18 cellular contexts compared by ENCODE assay signal in genomic region chr5:132889501-132889900, GRCh38. TPM values are rescaled to one million over a fixed set of nuclear protein-coding genes. Genes with fewer than 3 reads are reported as not detected.
DNase-seq lines count a peak whose midpoint lies in the region; ATAC-seq, FAIRE-seq and TF ChIP-seq lines count a peak whose summit lies in the region.
"Had no signal": no experiment of that assay in that cellular context is flagged by ENCODE, and none has a peak within 500 bp of the region (broad histone marks: within the 10 kb centered on the region; RNA-seq: fewer than 3 reads in every experiment).

No MANE protein-coding gene starts in this region.

- H4K20me1 ChIP-seq in HepG2 (ENCODE audit: insufficient read depth, low read length) (no peaks in the 10 kb centered on the region), Karpas-422 (ENCODE audit: insufficient read depth, low read depth, low read length) (no peaks in the 10 kb centered on the region)

- H3K4me1 ChIP-seq in right lobe of liver (no peaks in the 10 kb centered on the region), HepG2 (ENCODE audit: insufficient read depth, low read length) (peaks cover 13% of the 10 kb centered on the region), mesendoderm (ENCODE audit: control insufficient read depth, low read depth, low read length) (no peaks in the 10 kb centered on the region), Karpas-422 (ENCODE audit: low read length) (peaks cover 33% of the 10 kb centered on the region)
- H3K4me1 ChIP-seq: BE2C had no signal

- H3K4me3 Mint-ChIP-seq in chondrocyte (ENCODE audit: unreplicated experiment) (no peak overlapping the region), neural crest cell (no peak overlapping the region)
- H3K4me3 Mint-ChIP-seq: CD4-positive, CD25-positive, alpha-beta regulatory T cell; GM23338; H9 had no signal

- no peaks in the 10 kb centered on the region for H3K9me2 ChIP-seq in Karpas-422 (replicated peaks; ENCODE audit: insufficient read depth, low read length)

- peaks cover 4% of the 10 kb centered on the region for H3K4me1 Mint-ChIP-seq in chondrocyte (ENCODE audit: low read depth)
- peaks cover 14% of the 10 kb centered on the region for H3K4me1 Mint-ChIP-seq in neural crest cell
- H3K4me1 Mint-ChIP-seq: GM23338 had no signal

- TF ChIP-seq POLR2A in right lobe of liver (IDR thresholded peaks at IDR 0.05) (peak; percentile 3), HepG2 (IDR thresholded peaks at IDR 0.05; ENCODE audit: insufficient read depth in 1 of 2, low read depth in 2 of 2, low read length in 2 of 2) (no peak)

- H3K4ac ChIP-seq in mesendoderm (ENCODE audit: low read depth, low read length) = no peak overlapping the region

- H3K36me3 ChIP-seq in right lobe of liver (peaks cover 8 to 92% (median 59%) of the 10 kb centered on the region in 4 donors), HepG2 (replicated peaks in 1 of 2; ENCODE audit: control insufficient read depth in 1 of 2, insufficient read depth in 2 of 2, low read length in 2 of 2) (peaks cover 17 to 65% of the 10 kb centered on the region in 2 experiments), mesendoderm (ENCODE audit: control insufficient read depth, insufficient read depth, low read length) (peaks cover 6% of the 10 kb centered on the region), Karpas-422 (ENCODE audit: insufficient read depth, low read length) (peaks cover 50% of the 10 kb centered on the region; the same call in 1 of the 2 replicates)

- no peak overlapping the region for H2AK5ac ChIP-seq in mesendoderm (ENCODE audit: low read length)

- in situ Hi-C loops in HepG2 (cut with HindIII; ENCODE audit: extremely low pct_ligation_motif_present, low pct_unique_long_range_greater_than_20kb) = loop anchor here (10.0 kb wide), 1 partner anchor 145 kb away; the partner anchor contains the start of gene CCNI2

- H3K9me3 Mint-ChIP-seq in chondrocyte (ENCODE audit: low read depth) (no peaks in the 10 kb centered on the region), neural crest cell (no peaks in the 10 kb centered on the region)
- H3K9me3 Mint-ChIP-seq: GM23338, H9 had no signal

- no TSS peak for BruUV-seq in HepG2 (replicated peaks; lab: Mats Ljungman, UMichigan)

- H2BK120ac ChIP-seq in mesendoderm (ENCODE audit: low read depth, low read length) = no peak overlapping the region

- peaks cover 2% of the 10 kb centered on the region for H3K79me1 ChIP-seq in mesendoderm (ENCODE audit: low read length)

- no peak overlapping the region for H3K9ac ChIP-seq in HepG2 (ENCODE audit: insufficient read depth, low read depth, low read length)
- H3K9ac ChIP-seq in mesendoderm (ENCODE audit: low read length) = no peak overlapping the region
- H3K9ac ChIP-seq in Karpas-422 (ENCODE audit: low read length) = no peak overlapping the region

- H2BK5ac ChIP-seq in mesendoderm (ENCODE audit: low read length) = no peak overlapping the region

- DNase-seq in right lobe of liver (no peak), HepG2 (ENCODE audit: low spot score) (no peak), chondrocyte (ENCODE audit: low spot score) (no peak), neural crest cell (ENCODE audit: low read depth, low spot score) (no peak), H4 (ENCODE audit: low spot score) (no peak), mesendoderm (no peak), Karpas-422 (no peak)
- DNase-seq: ACHN, BE2C, C1 segment of cervical spinal cord, DMS153, DMS79, GDM1, H9 had no signal

- TF ChIP-seq RAD21 in HepG2 (CRISPR knock-in tag; IDR thresholded peaks at IDR 0.05) = no peak

- H3K18ac ChIP-seq in mesendoderm (ENCODE audit: low read length) = no peak overlapping the region

- no peak for FAIRE-seq in HepG2 (lab: Jason Lieb, UNC)
- FAIRE-seq: GM12892, GM18507 had no signal

- H2BK15ac ChIP-seq in mesendoderm (replicated peaks; ENCODE audit: low read depth) = no peak overlapping the region

- H3K27ac ChIP-seq in right lobe of liver (no peak overlapping the region), HepG2 (ENCODE audit: extremely low read length, insufficient read depth, low read length) (no peak overlapping the region), mesendoderm (ENCODE audit: low read depth, low read length) (no peak overlapping the region), Karpas-422 (ENCODE audit: low read length) (no peak overlapping the region)

- H4K8ac ChIP-seq in mesendoderm (ENCODE audit: low read depth, low read length) = no peak overlapping the region

- H3K79me2 ChIP-seq in HepG2 (ENCODE audit: insufficient read depth, low read length) (no peaks in the 10 kb centered on the region), mesendoderm (ENCODE audit: control insufficient read depth, insufficient read depth, low read length) (no peaks in the 10 kb centered on the region), Karpas-422 (ENCODE audit: low read length) (peaks cover 5% of the 10 kb centered on the region; the same call in 1 of the 2 replicates)

- intact Hi-C loops in right lobe of liver (cut with DNase I) = loop anchor here in 1 of 2 donors (10.0 kb wide), 1 partner anchor 65 kb away; no protein-coding TSS in a partner anchor
- intact Hi-C loops in HepG2 (cut with micrococcal nuclease; ENCODE audit: unreplicated experiment) = loop anchor here (10.0 kb wide), 1 partner anchor 365 kb away; no protein-coding TSS in a partner anchor

- CTCF ChIA-PET in HepG2 (lab: Yijun Ruan, JAX; ENCODE audit: low intra/inter-chr PET ratio, low total read pairs) = no interaction called here

- H3K36me3 Mint-ChIP-seq in chondrocyte (ENCODE audit: low read depth) = peaks cover 49% of the 10 kb centered on the region
- peaks cover 18% of the 10 kb centered on the region for H3K36me3 Mint-ChIP-seq in neural crest cell (ENCODE audit: low read depth)

- H3K4me2 ChIP-seq in HepG2 (ENCODE audit: low read depth, low read length) = no peak overlapping the region
- H3K4me2 ChIP-seq in mesendoderm (ENCODE audit: low read length) = no peak overlapping the region
- H3K4me2 ChIP-seq in Karpas-422 (ENCODE audit: low read depth, low read length, poor library complexity, severe bottlenecking) = no peak overlapping the region
- H3K4me2 ChIP-seq: GM23338 had no signal

- POLR2A ChIA-PET in HepG2 (lab: Yijun Ruan, JAX) = no interaction called here

- H3K4me3 ChIP-seq in right lobe of liver (no peak overlapping the region), HepG2 (replicated peaks in 1 of 3; ENCODE audit: insufficient read depth in 1 of 3, low read depth in 2 of 3, low read length in 3 of 3) (no peak overlapping the region), mesendoderm (ENCODE audit: low read length) (no peak overlapping the region), Karpas-422 (ENCODE audit: low read length) (no peak overlapping the region)
- H3K4me3 ChIP-seq: GM23338 had no signal

- no peaks in the 10 kb centered on the region for H3K27me3 ChIP-seq in right lobe of liver
- no peaks in the 10 kb centered on the region; a peak in 1 of 5 replicates for H3K27me3 ChIP-seq in HepG2 (ENCODE audit: control insufficient read depth in 1 of 2, insufficient read depth in 2 of 2, low read length in 2 of 2)
- no peaks in the 10 kb centered on the region for H3K27me3 ChIP-seq in mesendoderm (ENCODE audit: insufficient read depth, low read length, poor library complexity)
- no peaks in the 10 kb centered on the region for H3K27me3 ChIP-seq in Karpas-422 (ENCODE audit: low read length)
- H3K27me3 ChIP-seq: BE2C had no signal

- TF ChIP-seq CTCF in right lobe of liver (IDR thresholded peaks at IDR 0.05) = no peak
- no peak for TF ChIP-seq CTCF in HepG2 (CRISPR knock-in tag; IDR thresholded peaks at IDR 0.05)
- TF ChIP-seq CTCF in chondrocyte (IDR thresholded peaks at IDR 0.05) = no peak
- no peak for TF ChIP-seq CTCF in neural crest cell (conservative IDR thresholded peaks at IDR 0.05)

- H3K27me3 Mint-ChIP-seq in chondrocyte (ENCODE audit: low read depth) (no peaks in the 10 kb centered on the region), neural crest cell (ENCODE audit: low read depth) (no peaks in the 10 kb centered on the region)
- H3K27me3 Mint-ChIP-seq: CD4-positive, CD25-positive, alpha-beta regulatory T cell had no signal

- no peaks in the 10 kb centered on the region for H3K9me3 ChIP-seq in right lobe of liver
- H3K9me3 ChIP-seq in HepG2 (ENCODE audit: low read length) = no peaks in the 10 kb centered on the region
- no peaks in the 10 kb centered on the region for H3K9me3 ChIP-seq in Karpas-422 (ENCODE audit: low read length)
- H3K9me3 ChIP-seq: BE2C had no signal

- H2AFZ ChIP-seq in HepG2 (ENCODE audit: low read length) (no peak overlapping the region), Karpas-422 (ENCODE audit: low read length) (no peak overlapping the region)
- H2AFZ ChIP-seq: GM23338 had no signal

- TF ChIP-seq EP300 in HepG2 (IDR thresholded peaks at IDR 0.05; ENCODE audit: low read depth in 2 of 2, low read length in 2 of 2) (no peak), HepG2 (CRISPR knock-in tag; IDR thresholded peaks at IDR 0.05; ENCODE audit: borderline replicate concordance) (no peak)

- H4K5ac ChIP-seq in mesendoderm (ENCODE audit: low read length) = no peak overlapping the region

- no peak overlapping the region for H3K23ac ChIP-seq in mesendoderm (ENCODE audit: low read length)

- no peak overlapping the region for H3K56ac ChIP-seq in mesendoderm (ENCODE audit: low read length)

- no peak for ATAC-seq in right lobe of liver
- ATAC-seq in HepG2 = no peak
- ATAC-seq: GM23338 had no signal

- peak overlapping the region; percentile 38 for H3K27ac Mint-ChIP-seq in chondrocyte (ENCODE audit: unreplicated experiment)
- H3K27ac Mint-ChIP-seq in neural crest cell (ENCODE audit: unreplicated experiment) = peak overlapping the region; percentile 12
- H3K27ac Mint-ChIP-seq: GM23338, H9 had no signal

RNA-seq across cellular contexts. Expression of gene LEAP2, which starts 16.0 kb away (rescaled TPM):
- total RNA-seq in right lobe of liver (100 to 1,000 TPM; 120 to 439 (median 214) TPM), HepG2 (2016; rRNA removed; fragmentation: Illumina TruSeq; extraction: Trizol) (19.8 and 23.9 TPM in 2 replicates), chondrocyte (0.35 to 0.72 TPM (median 0.60 TPM) in 3 replicates), neural crest cell (2.9 and 3.1 TPM in 2 replicates)
- 31.9 and 33.8 TPM in 2 replicates for total RNA-seq in HepG2 (2016; cell fraction: cytosol; rRNA removed; fragmentation: Illumina TruSeq; extraction: Trizol; ENCODE audit: low read depth)
- 21.4 and 22.6 TPM in 2 replicates for total RNA-seq in HepG2 (2016; cell fraction: insoluble cytoplasmic fraction; rRNA removed; fragmentation: Illumina TruSeq; extraction: Trizol)
- total RNA-seq in HepG2 (2016; cell fraction: membrane; rRNA removed; fragmentation: Illumina TruSeq; extraction: Trizol) = 22.4 and 23.2 TPM in 2 replicates
- 17.3 and 21.3 TPM in 2 replicates for total RNA-seq in HepG2 (2016; cell fraction: nucleus; rRNA removed; fragmentation: Illumina TruSeq; extraction: Trizol)
- polyA plus RNA-seq in HepG2 (2011; rRNA removed) = 51.9 and 70.9 TPM in 2 replicates
- polyA plus RNA-seq in HepG2 (2011; cell fraction: cytosol; rRNA removed) = 18.2 and 34.0 TPM in 2 replicates
- 19.5 and 30.9 TPM in 2 replicates for polyA plus RNA-seq in HepG2 (2011; cell fraction: nucleus; rRNA removed)
- polyA plus RNA-seq in HepG2 (2012) = 83.9 and 193 TPM in 2 replicates
- polyA plus RNA-seq in HepG2 (2016; cell fraction: cytosol; fragmentation: Illumina TruSeq; extraction: Trizol; ENCODE audit: low read depth) = 9.5 and 10.5 TPM in 2 replicates
- polyA plus RNA-seq in HepG2 (2016; cell fraction: insoluble cytoplasmic fraction; fragmentation: Illumina TruSeq; extraction: Trizol; ENCODE audit: low read depth) = 12.1 and 12.5 TPM in 2 replicates
- 7.0 and 11.1 TPM in 2 replicates for polyA plus RNA-seq in HepG2 (2016; cell fraction: membrane; fragmentation: Illumina TruSeq; extraction: Trizol; ENCODE audit: low read depth)
- polyA plus RNA-seq in HepG2 (2016; cell fraction: nucleus; fragmentation: Illumina TruSeq; extraction: Trizol; ENCODE audit: insufficient read depth, low read depth) = 19.5 and 23.5 TPM in 2 replicates
- polyA minus RNA-seq in HepG2 (2011; rRNA and poly(A)+ RNA removed; ENCODE audit: low replicate concordance) = 3.2 and 62.6 TPM in 2 replicates
- polyA minus RNA-seq in HepG2 (2011; cell fraction: cytosol; rRNA and poly(A)+ RNA removed) = 68.1 and 102 TPM in 2 replicates
- polyA minus RNA-seq in HepG2 (2011; cell fraction: nucleus; rRNA and poly(A)+ RNA removed) = 42.6 and 69.6 TPM in 2 replicates
- total RNA-seq in H4 (2014; rRNA removed; shearing (Covaris generic)) = 0.08 and 0.25 TPM in 2 replicates
- polyA plus RNA-seq in mesendoderm (2013, experiment 1 of 2) = 1.1 TPM
- polyA plus RNA-seq in mesendoderm (2013, experiment 2 of 2) = 0.85 TPM
- total RNA-seq in Karpas-422 (2014; rRNA removed; shearing (Covaris generic); ENCODE audit: low replicate concordance) = 3.1 and 6.6 TPM in 2 replicates

RNA-seq across cellular contexts. Expression of gene UQCRQ, which starts 23.1 kb away (rescaled TPM):
- 100 to 1,000 TPM; 488 to 702 (median 628) TPM for total RNA-seq in right lobe of liver
- total RNA-seq in HepG2 (2016; rRNA removed; fragmentation: Illumina TruSeq; extraction: Trizol) = 575 and 610 TPM in 2 replicates
- 434 and 616 TPM in 2 replicates for total RNA-seq in HepG2 (2016; cell fraction: cytosol; rRNA removed; fragmentation: Illumina TruSeq; extraction: Trizol; ENCODE audit: low read depth)
- total RNA-seq in HepG2 (2016; cell fraction: insoluble cytoplasmic fraction; rRNA removed; fragmentation: Illumina TruSeq; extraction: Trizol) = 541 and 719 TPM in 2 replicates
- total RNA-seq in HepG2 (2016; cell fraction: membrane; rRNA removed; fragmentation: Illumina TruSeq; extraction: Trizol) = 520 and 710 TPM in 2 replicates
- total RNA-seq in HepG2 (2016; cell fraction: nucleus; rRNA removed; fragmentation: Illumina TruSeq; extraction: Trizol) = 214 and 220 TPM in 2 replicates
- 237 and 257 TPM in 2 replicates for polyA plus RNA-seq in HepG2 (2011; rRNA removed)
- 173 and 215 TPM in 2 replicates for polyA plus RNA-seq in HepG2 (2011; cell fraction: cytosol; rRNA removed)
- 111 and 145 TPM in 2 replicates for polyA plus RNA-seq in HepG2 (2011; cell fraction: nucleus; rRNA removed)
- 221 and 310 TPM in 2 replicates for polyA plus RNA-seq in HepG2 (2012)
- polyA plus RNA-seq in HepG2 (2016; cell fraction: cytosol; fragmentation: Illumina TruSeq; extraction: Trizol; ENCODE audit: low read depth) = 298 and 464 TPM in 2 replicates
- 393 and 430 TPM in 2 replicates for polyA plus RNA-seq in HepG2 (2016; cell fraction: insoluble cytoplasmic fraction; fragmentation: Illumina TruSeq; extraction: Trizol; ENCODE audit: low read depth)
- polyA plus RNA-seq in HepG2 (2016; cell fraction: membrane; fragmentation: Illumina TruSeq; extraction: Trizol; ENCODE audit: low read depth) = 329 and 431 TPM in 2 replicates
- polyA plus RNA-seq in HepG2 (2016; cell fraction: nucleus; fragmentation: Illumina TruSeq; extraction: Trizol; ENCODE audit: insufficient read depth, low read depth) = 240 and 275 TPM in 2 replicates
- 39.6 and 61.4 TPM in 2 replicates for polyA minus RNA-seq in HepG2 (2011; rRNA and poly(A)+ RNA removed; ENCODE audit: low replicate concordance)
- polyA minus RNA-seq in HepG2 (2011; cell fraction: cytosol; rRNA and poly(A)+ RNA removed) = 26.8 and 32.8 TPM in 2 replicates
- polyA minus RNA-seq in HepG2 (2011; cell fraction: nucleus; rRNA and poly(A)+ RNA removed) = 52.9 and 60.8 TPM in 2 replicates
- total RNA-seq in chondrocyte = 378 to 436 TPM (median 403 TPM) in 3 replicates
- 274 and 293 TPM in 2 replicates for total RNA-seq in neural crest cell
- total RNA-seq in H4 (2014; rRNA removed; shearing (Covaris generic)) = 534 and 752 TPM in 2 replicates
- polyA plus RNA-seq in mesendoderm (2013, experiment 1 of 2) = 559 TPM
- 561 TPM for polyA plus RNA-seq in mesendoderm (2013, experiment 2 of 2)
- 179 and 182 TPM in 2 replicates for total RNA-seq in Karpas-422 (2014; rRNA removed; shearing (Covaris generic); ENCODE audit: low replicate concordance)

RNA-seq across cellular contexts. Expression of gene GDF9, which starts 23.2 kb away (rescaled TPM):
- under 1 TPM; 0.20 to 0.71 (median 0.48) TPM for total RNA-seq in right lobe of liver
- total RNA-seq in HepG2 (2016; rRNA removed; fragmentation: Illumina TruSeq; extraction: Trizol) = 0.07 and 0.38 TPM in 2 replicates
- total RNA-seq in HepG2 (2016; cell fraction: cytosol; rRNA removed; fragmentation: Illumina TruSeq; extraction: Trizol; ENCODE audit: low read depth) = 0.20 and 0.71 TPM in 2 replicates
- 0.15 and 0.49 TPM in 2 replicates for total RNA-seq in HepG2 (2016; cell fraction: insoluble cytoplasmic fraction; rRNA removed; fragmentation: Illumina TruSeq; extraction: Trizol)
- total RNA-seq in HepG2 (2016; cell fraction: membrane; rRNA removed; fragmentation: Illumina TruSeq; extraction: Trizol) = 0.46 and 0.55 TPM in 2 replicates
- total RNA-seq in HepG2 (2016; cell fraction: nucleus; rRNA removed; fragmentation: Illumina TruSeq; extraction: Trizol) = 0.60 and 0.65 TPM in 2 replicates
- 0.33 and 0.50 TPM in 2 replicates for polyA plus RNA-seq in HepG2 (2011; rRNA removed)
- polyA plus RNA-seq in HepG2 (2011; cell fraction: cytosol; rRNA removed) = 0.09 and 0.24 TPM in 2 replicates
- 0.51 and 0.68 TPM in 2 replicates for polyA plus RNA-seq in HepG2 (2011; cell fraction: nucleus; rRNA removed)
- 0.16 and 0.20 TPM in 2 replicates for polyA plus RNA-seq in HepG2 (2012)
- polyA plus RNA-seq in HepG2 (2016; cell fraction: cytosol; fragmentation: Illumina TruSeq; extraction: Trizol; ENCODE audit: low read depth) = 0.07 and 0.37 TPM in 2 replicates
- polyA plus RNA-seq in HepG2 (2016; cell fraction: insoluble cytoplasmic fraction; fragmentation: Illumina TruSeq; extraction: Trizol; ENCODE audit: low read depth) = 0.21 and 0.23 TPM in 2 replicates
- 0.21 and 0.26 TPM in 2 replicates for polyA plus RNA-seq in HepG2 (2016; cell fraction: membrane; fragmentation: Illumina TruSeq; extraction: Trizol; ENCODE audit: low read depth)
- polyA plus RNA-seq in HepG2 (2016; cell fraction: nucleus; fragmentation: Illumina TruSeq; extraction: Trizol; ENCODE audit: insufficient read depth, low read depth) = 0.92 and 1.0 TPM in 2 replicates
- polyA minus RNA-seq in HepG2 (2011; rRNA and poly(A)+ RNA removed; ENCODE audit: low replicate concordance) = 0.21 and 0.84 TPM in 2 replicates
- not detected in 2 replicates for polyA minus RNA-seq in HepG2 (2011; cell fraction: cytosol; rRNA and poly(A)+ RNA removed)
- 0.64 and 2.0 TPM in 2 replicates for polyA minus RNA-seq in HepG2 (2011; cell fraction: nucleus; rRNA and poly(A)+ RNA removed)
- 0.29 to 0.38 TPM (median 0.30 TPM) in 3 replicates for total RNA-seq in chondrocyte
- total RNA-seq in neural crest cell = 0.49 and 0.89 TPM in 2 replicates
- total RNA-seq in H4 (2014; rRNA removed; shearing (Covaris generic)) = 0.04 and 0.19 TPM in 2 replicates
- polyA plus RNA-seq in mesendoderm (2013, experiment 1 of 2) = 0.14 TPM
- polyA plus RNA-seq in mesendoderm (2013, experiment 2 of 2) = 0.10 TPM
- 1.2 and 1.5 TPM in 2 replicates for total RNA-seq in Karpas-422 (2014; rRNA removed; shearing (Covaris generic); ENCODE audit: low replicate concordance)

RNA-seq across cellular contexts. Expression of gene SHROOM1, which starts 59.1 kb away (rescaled TPM):
- total RNA-seq in right lobe of liver (10 to 100 TPM; 29.5 to 96.1 (median 77.4) TPM), HepG2 (2016; rRNA removed; fragmentation: Illumina TruSeq; extraction: Trizol) (8.9 and 18.2 TPM in 2 replicates), chondrocyte (6.5 to 7.7 TPM (median 7.6 TPM) in 3 replicates), neural crest cell (5.7 and 6.5 TPM in 2 replicates)
- total RNA-seq in HepG2 (2016; cell fraction: cytosol; rRNA removed; fragmentation: Illumina TruSeq; extraction: Trizol; ENCODE audit: low read depth) = 2.9 and 3.0 TPM in 2 replicates
- total RNA-seq in HepG2 (2016; cell fraction: insoluble cytoplasmic fraction; rRNA removed; fragmentation: Illumina TruSeq; extraction: Trizol) = 8.5 and 16.1 TPM in 2 replicates
- 6.2 and 8.3 TPM in 2 replicates for total RNA-seq in HepG2 (2016; cell fraction: membrane; rRNA removed; fragmentation: Illumina TruSeq; extraction: Trizol)
- 14.0 and 18.5 TPM in 2 replicates for total RNA-seq in HepG2 (2016; cell fraction: nucleus; rRNA removed; fragmentation: Illumina TruSeq; extraction: Trizol)
- 25.7 and 34.5 TPM in 2 replicates for polyA plus RNA-seq in HepG2 (2011; rRNA removed)
- polyA plus RNA-seq in HepG2 (2011; cell fraction: cytosol; rRNA removed) = 18.4 and 21.6 TPM in 2 replicates
- polyA plus RNA-seq in HepG2 (2011; cell fraction: nucleus; rRNA removed) = 60.0 and 62.0 TPM in 2 replicates
- polyA plus RNA-seq in HepG2 (2012) = 12.5 and 16.7 TPM in 2 replicates
- 2.1 and 2.2 TPM in 2 replicates for polyA plus RNA-seq in HepG2 (2016; cell fraction: cytosol; fragmentation: Illumina TruSeq; extraction: Trizol; ENCODE audit: low read depth)
- polyA plus RNA-seq in HepG2 (2016; cell fraction: insoluble cytoplasmic fraction; fragmentation: Illumina TruSeq; extraction: Trizol; ENCODE audit: low read depth) = 11.5 and 14.1 TPM in 2 replicates
- 4.6 and 5.0 TPM in 2 replicates for polyA plus RNA-seq in HepG2 (2016; cell fraction: membrane; fragmentation: Illumina TruSeq; extraction: Trizol; ENCODE audit: low read depth)
- polyA plus RNA-seq in HepG2 (2016; cell fraction: nucleus; fragmentation: Illumina TruSeq; extraction: Trizol; ENCODE audit: insufficient read depth, low read depth) = 52.3 and 58.0 TPM in 2 replicates
- polyA minus RNA-seq in HepG2 (2011; rRNA and poly(A)+ RNA removed; ENCODE audit: low replicate concordance) = 10.1 and 31.5 TPM in 2 replicates
- polyA minus RNA-seq in HepG2 (2011; cell fraction: cytosol; rRNA and poly(A)+ RNA removed) = 14.4 and 20.5 TPM in 2 replicates
- 29.1 and 42.4 TPM in 2 replicates for polyA minus RNA-seq in HepG2 (2011; cell fraction: nucleus; rRNA and poly(A)+ RNA removed)
- total RNA-seq in H4 (2014; rRNA removed; shearing (Covaris generic)) = 0.91 and 9.0 TPM in 2 replicates
- polyA plus RNA-seq in mesendoderm (2013, experiment 1 of 2) = 1.6 TPM
- 1.8 TPM for polyA plus RNA-seq in mesendoderm (2013, experiment 2 of 2)
- 1.6 and 1.8 TPM in 2 replicates for total RNA-seq in Karpas-422 (2014; rRNA removed; shearing (Covaris generic); ENCODE audit: low replicate concordance)
- polyA plus RNA-seq: CD4-positive, CD25-positive, alpha-beta regulatory T cell had no signal
